ENCODE assay signal across 34 cellular contexts in the genomic region with DNA sequence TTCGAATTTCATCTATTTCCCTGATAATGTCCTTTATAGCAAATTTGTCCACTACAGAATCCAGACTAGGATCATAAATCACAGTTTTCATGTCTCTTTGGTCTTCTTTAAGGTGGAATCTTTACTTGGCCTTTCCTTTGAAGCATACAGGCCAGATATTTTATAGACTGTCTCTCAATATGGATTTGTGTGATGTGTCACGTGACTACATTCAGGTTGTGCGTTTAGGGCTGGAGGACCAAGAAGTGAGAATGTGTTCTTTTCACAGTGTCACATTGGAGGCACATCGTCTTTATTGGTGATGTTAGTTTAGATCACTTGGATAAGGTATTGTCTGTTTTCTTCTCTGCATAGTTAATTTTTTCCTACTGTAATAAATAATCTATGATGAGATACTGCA.
"Had no signal": no experiment of that assay in that cellular context is flagged by ENCODE, and none has a peak within 500 bp of the region (broad histone marks: within the 10 kb centered on the region; RNA-seq: fewer than 3 reads in every experiment).

No MANE protein-coding gene starts in this region.

- H3K36me3 ChIP-seq: MG63, SJCRH30 had no signal

- ATAC-seq: Panc1, Right ventricle myocardium inferior, SK-N-SH treated with all-trans-retinoic acid at 6 μM for 48 hours, T-cell had no signal

- DNase-seq: Kasumi-1, MG63, NCI-H1048, NCI-H1092 treated with DMSO at 0.1 percent for 48 hours, NCI-H1105 treated with DMSO at 0.1 percent for 48 hours, NCI-H1417, NCI-H1436, NCI-H146, NCI-H1694, NCI-H187, NCI-H1930, NCI-H2029 treated with DMSO at 0.1 percent for 48 hours, NCI-H2081 treated with DMSO at 0.1 percent for 48 hours, NCI-H2107, NCI-H2171, NCI-H226, NCI-H446 treated with DMSO at 0.1 percent for 48 hours, NCI-H510A, NCI-H524, NCI-H526, NCI-H69, NCI-H748 treated with DMSO at 0.1 percent for 48 hours, NCI-H82, PC-9, SHP77, SIG-M5, SJCRH30, T-cell had no signal

- H3K27me3 ChIP-seq: MG63 had no signal

- H2AFZ ChIP-seq: PC-9 had no signal

- H3K4me3 ChIP-seq: MG63, PC-9, SJCRH30, SK-N-MC had no signal

- FAIRE-seq: RCC 7860 had no signal

- H3K4me1 ChIP-seq: SJCRH30 had no signal

- H3K9me3 ChIP-seq: MG63, SJCRH30 had no signal

- H3K4me2 ChIP-seq: PC-9 had no signal

- H3K27ac ChIP-seq: PC-9, RWPE1, SJCRH30, SK-N-MC had no signal
